2 cellular contexts compared by ENCODE assay signal in genomic region chr17:34413443-34414076, GRCh38.
A peak's percentile ranks its signal among the peaks of the same experiment; 100 is the strongest.
TF ChIP-seq lines count a peak whose summit lies in the region.

No MANE protein-coding gene starts in this region.

TF ChIP-seq in A549, 52 proteins besides CTCF, POLR2A, EP300 and RAD21:
- no peak for TF ChIP-seq KDM1A (IDR thresholded peaks at IDR 0.05; ENCODE audit: low read depth)
- TF ChIP-seq CHD2 (IDR thresholded peaks at IDR 0.05; ENCODE audit: low read length, partially characterized antibody), result no peak
- no peak for TF ChIP-seq MYC (IDR thresholded peaks at IDR 0.05; ENCODE audit: borderline replicate concordance, low read length)
- no peak for TF ChIP-seq E2F6 (IDR thresholded peaks at IDR 0.05; ENCODE audit: borderline replicate concordance, low read depth)
- no peak for TF ChIP-seq ELK1 (IDR thresholded peaks at IDR 0.05; ENCODE audit: low read depth, low read length)
- TF ChIP-seq EHMT2 (IDR thresholded peaks at IDR 0.05; ENCODE audit: low read depth), result no peak
- TF ChIP-seq FOXS1 (CRISPR knock-in tag; IDR thresholded peaks at IDR 0.05), result no peak
- no peak for TF ChIP-seq MAX (IDR thresholded peaks at IDR 0.05)
- TF ChIP-seq KDM5A (IDR thresholded peaks at IDR 0.05), result no peak
- no peak for TF ChIP-seq CBX8 (IDR thresholded peaks at IDR 0.05)
- TF ChIP-seq NR3C1 (IDR thresholded peaks at IDR 0.05), result no peak
- no peak for TF ChIP-seq HEYL (CRISPR knock-in tag; IDR thresholded peaks at IDR 0.05)

TF ChIP-seq in K562, 482 proteins besides CTCF, POLR2A, EP300 and RAD21 (continues in another document):
- TF ChIP-seq ZNF592 (IDR thresholded peaks at IDR 0.05) (peak; percentile 21; the same call in 1 of the 2 replicates), MGA (IDR thresholded peaks at IDR 0.05) (peak; percentile 34; the same call in 1 of the 2 replicates), NRF1 (conservative IDR thresholded peaks at IDR 0.05 in 1 of 2, IDR thresholded peaks at IDR 0.05 in 1 of 2) (peak in 1 of 2 experiments; percentile 37; a peak in 2 of 4 replicates), ZBTB11 (CRISPR knock-in tag; IDR thresholded peaks at IDR 0.05) (peak in 1 of 3 experiments; percentile 44; a peak in 1 of 6 replicates), NR4A1 (CRISPR knock-in tag; IDR thresholded peaks at IDR 0.05) (no peak), NR4A1 (tag; IDR thresholded peaks at IDR 0.05) (peak; percentile 85; the same call in 1 of the 2 replicates), ZNF431 (CRISPR knock-in tag; IDR thresholded peaks at IDR 0.05) (no peak), PKNOX1 (IDR thresholded peaks at IDR 0.05) (peak; percentile 46; the same call in 1 of the 2 replicates), E2F6 (IDR thresholded peaks at IDR 0.05; ENCODE audit: borderline replicate concordance in 1 of 2, extremely low read depth in 1 of 2, insufficient read depth in 1 of 2, insufficient read length in 1 of 2, low read depth in 1 of 2, low read length in 1 of 2, poor library complexity in 1 of 2, severe bottlenecking in 1 of 2) (peak in 1 of 2 experiments; percentile 14), CUX1 (CRISPR knock-in tag; IDR thresholded peaks at IDR 0.05) (0 out of 2 replicates have a peak, but pooled peaks have one; percentile 8), ZBTB17 (CRISPR knock-in tag; IDR thresholded peaks at IDR 0.05) (peak; percentile 30; the same call in 1 of the 2 replicates), BACH1 (tag; IDR thresholded peaks at IDR 0.05) (0 out of 2 replicates have a peak, but pooled peaks have one; percentile 49), MCM7 (IDR thresholded peaks at IDR 0.05) (no peak)
